18 cellular contexts compared by ENCODE assay signal in genomic region chr4:123579961-123580360, GRCh38.
A peak's percentile ranks its signal among the peaks of the same experiment; 100 is the strongest.
DNase-seq lines count a peak whose midpoint lies in the region; ATAC-seq and TF ChIP-seq lines count a peak whose summit lies in the region.
"Had no signal": no experiment of that assay in that cellular context is flagged by ENCODE, and none has a peak within 500 bp of the region (broad histone marks: within the 10 kb centered on the region; RNA-seq: fewer than 3 reads in every experiment).

No MANE protein-coding gene starts in this region.

- no peak overlapping the region for H2BK5ac ChIP-seq in IMR-90 (ENCODE audit: low read depth, low read length, poor library complexity, severe bottlenecking)

- DNase-seq in IMR-90, result no peak
- peak; percentile 61 for DNase-seq in fibroblast of gingiva (ENCODE audit: low read depth)
- DNase-seq in iris pigment epithelial cell (ENCODE audit: low read depth), result peak; percentile 46
- DNase-seq in renal cortical epithelial cell (ENCODE audit: low read depth), result peak; percentile 57
- no peak for DNase-seq in LoVo (ENCODE audit: low spot score)
- DNase-seq in activated T-cell treated with anti-CD3 and anti-CD28 coated beads for 4 hours, result no peak
- no peak for DNase-seq in thyroid gland
- DNase-seq in cerebellar cortex (ENCODE audit: low spot score), result no peak
- DNase-seq: C1 segment of cervical spinal cord; Caco-2; CD4-positive, CD25-positive, alpha-beta regulatory T cell; CD8-positive, alpha-beta T cell; DMS153; DMS79; GF-D8; GM23248; H7 had no signal

- WGBS in IMR-90 (ENCODE audit: extremely low coverage in 2 of 2, insufficient read length in 1 of 2), 2 experiments, result no CpG with 5 or more reads among the region's 2 CpGs
- 95% methylated on average over 2 of the region's 2 CpGs for WGBS in thyroid gland, 2 donors

- TF ChIP-seq CTCF in IMR-90 (conservative IDR thresholded peaks at IDR 0.05; ENCODE audit: low read depth, low read length) (no peak), thyroid gland (IDR thresholded peaks at IDR 0.05) (no peak)

- ATAC-seq in IMR-90 (ENCODE audit: low read depth), result peak; percentile 24; the same call in 1 of the 2 replicates
- ATAC-seq: CD8-positive, alpha-beta T cell; HCT116 had no signal

- no peak overlapping the region for H3K14ac ChIP-seq in IMR-90 (replicated peaks; ENCODE audit: low read depth, low read length)

- dilution Hi-C loops in IMR-90 (cut with HindIII; ENCODE audit: low sequenced_read_pairs, unreplicated experiment), result no loop called here

- H4K91ac ChIP-seq in IMR-90 (ENCODE audit: insufficient read depth, low read depth, low read length), result no peak overlapping the region

- no peak overlapping the region for H2BK20ac ChIP-seq in IMR-90 (ENCODE audit: low read depth, low read length)

- H3K27me3 ChIP-seq in IMR-90 (ENCODE audit: control insufficient read depth, insufficient read depth, low read length) (no peaks in the 10 kb centered on the region), thyroid gland (no peaks in the 10 kb centered on the region)

- intact Hi-C loops in IMR-90 (cut with micrococcal nuclease), result no loop called here
- intact Hi-C loops in thyroid gland (cut with DNase I), result no loop called here

- H3K9me1 ChIP-seq in IMR-90 (ENCODE audit: insufficient read depth, low read length), result no peaks in the 10 kb centered on the region

- H2AK9ac ChIP-seq in IMR-90 (replicated peaks; ENCODE audit: low read depth, low read length, poor library complexity), result no peak overlapping the region

- BruUV-seq in IMR-90 (replicated peaks; lab: Mats Ljungman, UMichigan), result no TSS peak

- H2BK120ac ChIP-seq in IMR-90 (ENCODE audit: low read depth, low read length), result no peak overlapping the region

- no peak overlapping the region for H3K4me3 ChIP-seq in IMR-90 (ENCODE audit: insufficient read depth, low read depth, low read length)
- H3K4me3 ChIP-seq in thyroid gland (replicated peaks in 1 of 3), result no peak overlapping the region
- H3K4me3 ChIP-seq: GM23248 had no signal

- no peak overlapping the region for H2BK15ac ChIP-seq in IMR-90 (ENCODE audit: low read depth, low read length)

- H3K9me3 ChIP-seq in IMR-90 (ENCODE audit: control insufficient read depth, insufficient read depth, low read length), result peaks cover 10% of the 10 kb centered on the region
- H3K9me3 ChIP-seq in thyroid gland, result no peaks in the 10 kb centered on the region

- no peak overlapping the region for H3K4ac ChIP-seq in IMR-90 (ENCODE audit: low read depth, low read length)

- TF ChIP-seq RAD21 in IMR-90 (IDR thresholded peaks at IDR 0.05; ENCODE audit: low read length), result no peak

- H3K36me3 ChIP-seq in IMR-90 (ENCODE audit: control insufficient read depth, insufficient read depth, low read length) (0 out of 2 replicates have a peak, but pooled peaks cover 3% of the 10 kb centered on the region), thyroid gland (no peaks in the 10 kb centered on the region)

- H3K56ac ChIP-seq in IMR-90 (ENCODE audit: extremely low read depth, insufficient read depth, low read length), result no peak overlapping the region

- H3K9ac ChIP-seq in IMR-90 (ENCODE audit: low read depth, low read length), result no peak overlapping the region
- H3K9ac ChIP-seq: GM23248 had no signal

- H3K79me1 ChIP-seq in IMR-90 (ENCODE audit: low read depth in 1 of 2, low read length in 2 of 2), result no peaks in the 10 kb centered on the region

- no peaks in the 10 kb centered on the region for H4K20me1 ChIP-seq in IMR-90 (ENCODE audit: insufficient read depth, low read length)

- H3K4me1 ChIP-seq in IMR-90 (ENCODE audit: control insufficient read depth, insufficient read depth, low read length) (no peaks in the 10 kb centered on the region), thyroid gland (no peaks in the 10 kb centered on the region)
- H3K4me1 ChIP-seq: Caco-2 had no signal

- H3K27ac ChIP-seq in IMR-90 (ENCODE audit: insufficient read depth, low read length) (no peak overlapping the region), thyroid gland (no peak overlapping the region)
- H3K27ac ChIP-seq: GM23248 had no signal

- no peak overlapping the region for H2AFZ ChIP-seq in IMR-90 (replicated peaks; ENCODE audit: low read length, poor library complexity)
- H2AFZ ChIP-seq: GM23248 had no signal

- H3K23ac ChIP-seq in IMR-90 (ENCODE audit: low read depth, low read length), result no peak overlapping the region

- H4K8ac ChIP-seq in IMR-90 (ENCODE audit: low read depth in 2 of 2, low read length in 2 of 2), result no peak overlapping the region

- H2AK5ac ChIP-seq in IMR-90 (ENCODE audit: low read depth, low read length), result no peak overlapping the region

- in situ Hi-C loops in IMR-90 (cut with MboI; ENCODE audit: low sequenced_read_pairs), result no loop called here

- H3K18ac ChIP-seq in IMR-90 (ENCODE audit: low read depth, low read length), result no peak overlapping the region

- H3K4me2 ChIP-seq in IMR-90 (ENCODE audit: low read depth, low read length), result no peak overlapping the region

- no peak for TF ChIP-seq POLR2A in IMR-90 (IDR thresholded peaks at IDR 0.05; ENCODE audit: low read depth, low read length)
- no peak for TF ChIP-seq POLR2A in thyroid gland (IDR thresholded peaks at IDR 0.05)

- POLR2A ChIA-PET in IMR-90 (lab: Charles Lee; ENCODE audit: unreplicated experiment), result no interaction called here

- CTCF ChIA-PET in IMR-90 (lab: Yijun Ruan, JAX), result no interaction called here

- H4K5ac ChIP-seq in IMR-90 (ENCODE audit: low read depth, low read length), result no peak overlapping the region

TF ChIP-seq in IMR-90, 13 proteins besides CTCF, POLR2A, EP300 and RAD21:
- TF ChIP-seq CEBPB (IDR thresholded peaks at IDR 0.05; ENCODE audit: low read depth, low read length) (peak; percentile 33; the same call in 1 of the 2 replicates), RFX5 (IDR thresholded peaks at IDR 0.05; ENCODE audit: low read depth, low read length) (no peak)

Comparison
In these comparisons a context has a peak if more than half of its experiments do, and no peak if none do; other contexts are left out.
1. DNase-seq: peak in fibroblast of gingiva (single experiment), iris pigment epithelial cell (single experiment) and renal cortical epithelial cell (single experiment); none in IMR-90 (single experiment), LoVo (single experiment), activated T-cell treated with anti-CD3 and anti-CD28 coated beads for 4 hours (single experiment), thyroid gland (0 of 2) and cerebellar cortex (single experiment).